28 cellular contexts compared by ENCODE assay signal in genomic region chr19:45146716-45147337, GRCh38. TPM values are rescaled to one million over a fixed set of nuclear protein-coding genes. Genes with fewer than 3 reads are reported as not detected.
"Had no signal": no experiment of that assay in that cellular context is flagged by ENCODE, and none has a peak within 500 bp of the region (broad histone marks: within the 10 kb centered on the region; RNA-seq: fewer than 3 reads in every experiment).

No MANE protein-coding gene starts in this region.

- FAIRE-seq: small intestine had no signal

- ATAC-seq: activated CD4-positive, alpha-beta T cell treated with anti-CD3 and anti-CD28 coated beads for 36 hours; esophagus mucosa; left ventricle myocardium superior; sciatic nerve; stimulated activated effector memory CD8-positive, alpha-beta T cell treated with anti-CD3 and anti-CD28 coated beads, Interleukin-12 subunit alpha, Interleukin-12 subunit beta, amount 100 ng/mL, for 72 hours had no signal

- H3K27ac ChIP-seq: stomach, uterus had no signal

- H3K4me3 ChIP-seq: stomach, uterus had no signal

- H3K9me3 ChIP-seq: stomach, uterus had no signal

- H3K27ac Mint-ChIP-seq: activated B cell treated with CpG ODN at 0.5 μM for 24 hours; activated CD4-positive, alpha-beta T cell treated with anti-CD3 and anti-CD28 coated beads for 36 hours; activated naive CD8-positive, alpha-beta T cell; activated T-cell treated with anti-CD3 and anti-CD28 coated beads, Interleukin-2, amount 50 U/mL, for 24 hours; activated T-helper 2 cell treated with anti-CD3 and anti-CD28 coated beads, Interferon-gamma antibody, Interleukin-2, Interleukin-4, amounts not matched to agents 10 μg/mL and 5 μg/mL and 100 μg/mL, durations not matched to agents 14 hours and 24 hours and 36 hours; nephron; stimulated activated effector memory CD8-positive, alpha-beta T cell treated with anti-CD3 and anti-CD28 coated beads, Interleukin-12 subunit alpha, Interleukin-12 subunit beta, amount 100 ng/mL, for 72 hours had no signal

- H3K9me3 Mint-ChIP-seq: activated B cell treated with CpG ODN at 0.5 μM for 24 hours; activated T-cell treated with anti-CD3 and anti-CD28 coated beads, Interleukin-2, amount 50 U/mL, for 24 hours; activated T-helper 2 cell treated with anti-CD3 and anti-CD28 coated beads, Interferon-gamma antibody, Interleukin-2, Interleukin-4, amounts not matched to agents 10 μg/mL and 5 μg/mL and 100 μg/mL, durations not matched to agents 14 hours and 24 hours and 36 hours; nephron; stimulated activated effector memory CD8-positive, alpha-beta T cell treated with anti-CD3 and anti-CD28 coated beads, Interleukin-12 subunit alpha, Interleukin-12 subunit beta, amount 100 ng/mL, for 72 hours had no signal

- H3K36me3 ChIP-seq: uterus had no signal

- H3K4me1 Mint-ChIP-seq: activated B cell treated with CpG ODN at 0.5 μM for 24 hours had no signal

- H3K4me3 Mint-ChIP-seq: activated B cell treated with CpG ODN at 0.5 μM for 24 hours; activated CD4-positive, alpha-beta T cell treated with anti-CD3 and anti-CD28 coated beads for 36 hours; activated naive CD8-positive, alpha-beta T cell; activated T-cell treated with anti-CD3 and anti-CD28 coated beads, Interleukin-2, amount 50 U/mL, for 24 hours; nephron; stimulated activated effector memory CD8-positive, alpha-beta T cell treated with anti-CD3 and anti-CD28 coated beads, Interleukin-12 subunit alpha, Interleukin-12 subunit beta, amount 100 ng/mL, for 72 hours had no signal

- H3K27me3 Mint-ChIP-seq: activated naive CD8-positive, alpha-beta T cell had no signal

- DNase-seq: activated B cell treated with CpG ODN at 0.5 μM for 24 hours; activated CD4-positive, alpha-beta T cell treated with anti-CD3 and anti-CD28 coated beads for 36 hours; activated CD4-positive, alpha-beta T cell treated with anti-CD3 and anti-CD28 coated beads, Interleukin-2, amount 50 U/mL, for 4 hours; activated CD8-positive, alpha-beta memory T cell treated with anti-CD3 and anti-CD28 coated beads for 24 hours; activated CD8-positive, alpha-beta memory T cell treated with anti-CD3 and anti-CD28 coated beads, Interleukin-2, amount 50 U/mL, for 4 hours; activated naive CD4-positive, alpha-beta T cell; activated T-cell treated with anti-CD3 and anti-CD28 coated beads, Interleukin-2, amount 50 U/mL, for 24 hours; amniotic stem cell; dermis blood vessel endothelial cell; effector CD8-positive, alpha-beta T cell; foreskin melanocyte; glutamatergic neuron; hippocampal formation; left ventricle myocardium superior; nucleus accumbens; small intestine; stimulated activated CD4-positive, alpha-beta T cell treated with anti-CD3 and anti-CD28 coated beads, Interleukin-2, amount 100 ng/mL, for 24 hours; stomach; T1000; trophoblast cell; uterus had no signal

RNA-seq across cellular contexts. Expression of gene NKPD1, which starts 14.0 kb away (rescaled TPM):
- total RNA-seq: cardiac septum, sciatic nerve, stomach had no signal
